Comparison of ENCODE assay signal across 13 cellular contexts in genomic region chr2:186531257-186531775, GRCh38. TPM values are rescaled to one million over a fixed set of nuclear protein-coding genes. Genes with fewer than 3 reads are reported as not detected.
DNase-seq lines count a peak whose midpoint lies in the region; ATAC-seq and TF ChIP-seq lines count a peak whose summit lies in the region.
"Had no signal": no experiment of that assay in that cellular context is flagged by ENCODE, and none has a peak within 500 bp of the region (broad histone marks: within the 10 kb centered on the region; RNA-seq: fewer than 3 reads in every experiment).

No MANE protein-coding gene starts in this region.

- no peak for DNase-seq in SK-N-SH
- peak; percentile 17 for DNase-seq in astrocyte of the hippocampus (ENCODE audit: low read depth, low spot score)
- peak; percentile 24 for DNase-seq in fibroblast of villous mesenchyme (ENCODE audit: low read depth)
- no peak for DNase-seq in smooth muscle cell (lab: John Stamatoyannopoulos, UW; ENCODE audit: unreplicated experiment)
- DNase-seq in GM10248 (ENCODE audit: extremely low spot score): no peak
- no peak for DNase-seq in NCI-H524 (lab: John Stamatoyannopoulos, UW)
- DNase-seq: CD8-positive, alpha-beta memory T cell; DMS53 had no signal

- H3K9ac ChIP-seq in SK-N-SH (no peak overlapping the region), smooth muscle cell (ENCODE audit: low read depth) (no peak overlapping the region)
- H3K9ac ChIP-seq: BLaER1 had no signal

- ATAC-seq in SK-N-SH treated with all-trans-retinoic acid at 6 μM for 48 hours (peak; percentile 21; the same call in 1 of the 3 replicates), GM19467 (IDR thresholded peaks at IDR 0.05; ENCODE audit: unreplicated experiment) (no peak)

- no peak for TF ChIP-seq EP300 in SK-N-SH (IDR thresholded peaks at IDR 0.05; ENCODE audit: borderline replicate concordance in 1 of 2, low read depth in 1 of 2, low read length in 1 of 2)

- peaks cover 0 to 24% of the 10 kb centered on the region in 2 experiments; a peak in 2 of 4 replicates for H3K4me1 ChIP-seq in SK-N-SH (ENCODE audit: control insufficient read depth in 1 of 2, insufficient read depth in 2 of 2, low read depth in 1 of 2, low read length in 1 of 2)
- no peaks in the 10 kb centered on the region for H3K4me1 ChIP-seq in smooth muscle cell (ENCODE audit: low read depth)
- H3K4me1 ChIP-seq: BLaER1 had no signal

- CTCF ChIA-PET in SK-N-SH (lab: Yijun Ruan, JAX) (interaction anchor here (0.9 kb wide), 1 partner anchor 11 kb away, joined by 4 read pairs; no protein-coding TSS in a partner anchor), GM10248 (lab: Yijun Ruan, JAX) (interaction anchor here (1.1 to 1.5 kb wide), 5 partner anchors 8 to 27 kb away, joined by 3 to 5 read pairs (median 4); no protein-coding TSS in a partner anchor)

- no peaks in the 10 kb centered on the region for H3K9me2 ChIP-seq in SK-N-SH

- H2AFZ ChIP-seq in SK-N-SH (ENCODE audit: low read depth): no peak overlapping the region
- no peak overlapping the region for H2AFZ ChIP-seq in smooth muscle cell (ENCODE audit: low read depth)

- peaks cover 0 to 7% of the 10 kb centered on the region in 2 experiments for H3K36me3 ChIP-seq in SK-N-SH (replicated peaks in 1 of 2; ENCODE audit: control insufficient read depth in 1 of 2, insufficient read depth in 2 of 2, low read length in 1 of 2)
- no peaks in the 10 kb centered on the region for H3K36me3 ChIP-seq in smooth muscle cell (ENCODE audit: low read depth)
- H3K36me3 ChIP-seq: BLaER1, HAP-1 had no signal

- no peak overlapping the region for H3K27ac ChIP-seq in SK-N-SH (ENCODE audit: low read depth in 2 of 2, low read length in 1 of 2)
- peak overlapping the region; percentile 7 for H3K27ac ChIP-seq in smooth muscle cell (ENCODE audit: low read depth)
- H3K27ac ChIP-seq: 22Rv1, BLaER1 had no signal

- H3K4me2 ChIP-seq in SK-N-SH (no peak overlapping the region), smooth muscle cell (peak overlapping the region; percentile 16)
- H3K4me2 ChIP-seq: BLaER1 had no signal

- H3F3A ChIP-seq in SK-N-SH (replicated peaks; ENCODE audit: insufficient read depth): peaks cover 7% of the 10 kb centered on the region
- no peaks in the 10 kb centered on the region for H3F3A ChIP-seq in smooth muscle cell (ENCODE audit: low read depth)

- H3K4me3 ChIP-seq in SK-N-SH (ENCODE audit: low read depth in 2 of 2, low read length in 1 of 2): no peak overlapping the region
- no peak overlapping the region for H3K4me3 ChIP-seq in fibroblast of villous mesenchyme (ENCODE audit: low read depth, low read length)
- H3K4me3 ChIP-seq in smooth muscle cell: no peak overlapping the region
- H3K4me3 ChIP-seq: BLaER1, HAP-1 had no signal

- no peaks in the 10 kb centered on the region for H3K27me3 ChIP-seq in SK-N-SH (ENCODE audit: insufficient read depth)
- H3K27me3 ChIP-seq in smooth muscle cell (ENCODE audit: low read depth): no peaks in the 10 kb centered on the region
- H3K27me3 ChIP-seq: BLaER1 had no signal

- POLR2A ChIA-PET in SK-N-SH (lab: Yijun Ruan, JAX) (no interaction called here), GM10248 (lab: Yijun Ruan, JAX) (interaction anchor here (0.5 kb wide), 1 partner anchor 28 kb away, joined by 3 read pairs; no protein-coding TSS in a partner anchor)

- no peaks in the 10 kb centered on the region for H3K9me3 ChIP-seq in SK-N-SH
- H3K9me3 ChIP-seq in smooth muscle cell (replicated peaks; ENCODE audit: low read depth): no peaks in the 10 kb centered on the region
- H3K9me3 ChIP-seq: HAP-1 had no signal

- TF ChIP-seq CTCF in SK-N-SH (IDR thresholded peaks at IDR 0.05) (no peak), fibroblast of villous mesenchyme (IDR thresholded peaks at IDR 0.05; ENCODE audit: insufficient read depth, low read depth, low read length) (no peak), smooth muscle cell (IDR thresholded peaks at IDR 0.05; ENCODE audit: borderline replicate concordance, insufficient read depth, poor library complexity, severe bottlenecking) (no peak), GM10248 (IDR thresholded peaks at IDR 0.05; ENCODE audit: control extremely low read depth, extremely low read depth, low read depth, missing control alignments) (no peak)

- H3K79me2 ChIP-seq in SK-N-SH (ENCODE audit: insufficient read depth) (no peaks in the 10 kb centered on the region), smooth muscle cell (ENCODE audit: low read depth) (no peaks in the 10 kb centered on the region)

- no peak for TF ChIP-seq RAD21 in SK-N-SH (IDR thresholded peaks at IDR 0.05; ENCODE audit: low read length)

- no peaks in the 10 kb centered on the region for H4K20me1 ChIP-seq in SK-N-SH (ENCODE audit: insufficient read depth)
- H4K20me1 ChIP-seq in smooth muscle cell (ENCODE audit: low read depth): no peaks in the 10 kb centered on the region
- H4K20me1 ChIP-seq: BLaER1 had no signal

TF ChIP-seq in SK-N-SH treated with all-trans-retinoic acid at 6 μM for 48 hours, 23 proteins besides CTCF, POLR2A, EP300 and RAD21:
- TF ChIP-seq CSDC2 (CRISPR knock-in tag; IDR thresholded peaks at IDR 0.05): no peak
- TF ChIP-seq ESRRG (CRISPR knock-in tag; IDR thresholded peaks at IDR 0.05): no peak
- TF ChIP-seq, protein P1, sequence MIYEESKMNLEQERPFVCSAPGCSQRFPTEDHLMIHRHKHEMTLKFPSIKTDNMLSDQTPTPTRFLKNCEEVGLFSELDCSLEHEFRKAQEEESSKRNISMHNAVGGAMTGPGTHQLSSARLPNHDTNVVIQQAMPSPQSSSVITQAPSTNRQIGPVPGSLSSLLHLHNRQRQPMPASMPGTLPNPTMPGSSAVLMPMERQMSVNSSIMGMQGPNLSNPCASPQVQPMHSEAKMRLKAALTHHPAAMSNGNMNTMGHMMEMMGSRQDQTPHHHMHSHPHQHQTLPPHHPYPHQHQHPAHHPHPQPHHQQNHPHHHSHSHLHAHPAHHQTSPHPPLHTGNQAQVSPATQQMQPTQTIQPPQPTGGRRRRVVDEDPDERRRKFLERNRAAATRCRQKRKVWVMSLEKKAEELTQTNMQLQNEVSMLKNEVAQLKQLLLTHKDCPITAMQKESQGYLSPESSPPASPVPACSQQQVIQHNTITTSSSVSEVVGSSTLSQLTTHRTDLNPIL (CRISPR knock-in tag; IDR thresholded peaks at IDR 0.05; ENCODE audit: low read depth): no peak

TF ChIP-seq in SK-N-SH, 30 proteins besides CTCF, POLR2A, EP300 and RAD21 (continues in another document):
- TF ChIP-seq, protein P2, sequence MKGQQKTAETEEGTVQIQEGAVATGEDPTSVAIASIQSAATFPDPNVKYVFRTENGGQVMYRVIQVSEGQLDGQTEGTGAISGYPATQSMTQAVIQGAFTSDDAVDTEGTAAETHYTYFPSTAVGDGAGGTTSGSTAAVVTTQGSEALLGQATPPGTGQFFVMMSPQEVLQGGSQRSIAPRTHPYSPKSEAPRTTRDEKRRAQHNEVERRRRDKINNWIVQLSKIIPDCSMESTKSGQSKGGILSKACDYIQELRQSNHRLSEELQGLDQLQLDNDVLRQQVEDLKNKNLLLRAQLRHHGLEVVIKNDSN (IDR thresholded peaks at IDR 0.05; ENCODE audit: borderline replicate concordance, low read depth): no peak
- TF ChIP-seq NRF1 (IDR thresholded peaks at IDR 0.05; ENCODE audit: low read depth, low read length) (no peak), FOXJ3 (CRISPR knock-in tag; IDR thresholded peaks at IDR 0.05) (no peak), USF2 (IDR thresholded peaks at IDR 0.05; ENCODE audit: borderline replicate concordance, low read depth, low read length) (no peak), SMC3 (IDR thresholded peaks at IDR 0.05; ENCODE audit: low read depth, low read length) (no peak), RCOR1 (IDR thresholded peaks at IDR 0.05; ENCODE audit: low read length) (no peak), POLR2AphosphoS5 (IDR thresholded peaks at IDR 0.05; ENCODE audit: low read depth, low read length) (no peak), ZBTB33 (IDR thresholded peaks at IDR 0.05; ENCODE audit: borderline replicate concordance, low read depth) (no peak)
- TF ChIP-seq, protein P3, sequence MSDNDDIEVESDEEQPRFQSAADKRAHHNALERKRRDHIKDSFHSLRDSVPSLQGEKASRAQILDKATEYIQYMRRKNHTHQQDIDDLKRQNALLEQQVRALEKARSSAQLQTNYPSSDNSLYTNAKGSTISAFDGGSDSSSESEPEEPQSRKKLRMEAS (IDR thresholded peaks at IDR 0.05; ENCODE audit: low read depth): no peak

RNA-seq across cellular contexts. Expression of gene ZC3H15, which starts 45.3 kb away (rescaled TPM):
- polyA plus RNA-seq in SK-N-SH (2012; rRNA removed) (26.5 and 27.7 TPM in 2 replicates), smooth muscle cell (67.7 and 86.7 TPM in 2 replicates)
- 33.9 and 52.2 TPM in 2 replicates for polyA plus RNA-seq in SK-N-SH (2012; cell fraction: cytosol; rRNA removed)
- 17.5 and 44.8 TPM in 2 replicates for polyA plus RNA-seq in SK-N-SH (2012; cell fraction: nucleus; rRNA removed)
- total RNA-seq in fibroblast of villous mesenchyme (59.9 and 84.2 TPM in 2 replicates), smooth muscle cell (57.1 and 93.8 TPM in 2 replicates)

RNA-seq across cellular contexts. Expression of gene ITGAV, which starts 58.5 kb away (rescaled TPM):
- 24.3 and 35.1 TPM in 2 replicates for polyA plus RNA-seq in SK-N-SH (2012; rRNA removed)
- polyA plus RNA-seq in SK-N-SH (2012; cell fraction: cytosol; rRNA removed): 32.8 and 37.3 TPM in 2 replicates
- 25.5 and 54.6 TPM in 2 replicates for polyA plus RNA-seq in SK-N-SH (2012; cell fraction: nucleus; rRNA removed)
- total RNA-seq in fibroblast of villous mesenchyme: 260 and 417 TPM in 2 replicates
- 360 and 467 TPM in 2 replicates for total RNA-seq in smooth muscle cell
- 70.8 and 78.3 TPM in 2 replicates for polyA plus RNA-seq in smooth muscle cell

Comparison
In these comparisons a context has a peak if more than half of its experiments do, and no peak if none do; other contexts are left out.
1. DNase-seq: peak in astrocyte of the hippocampus (single experiment) and fibroblast of villous mesenchyme (single experiment); none in SK-N-SH (single experiment), smooth muscle cell (single experiment), GM10248 (single experiment) and NCI-H524 (0 of 2).